Comparison of ENCODE assay signal across 19 cellular contexts in the genomic region with DNA sequence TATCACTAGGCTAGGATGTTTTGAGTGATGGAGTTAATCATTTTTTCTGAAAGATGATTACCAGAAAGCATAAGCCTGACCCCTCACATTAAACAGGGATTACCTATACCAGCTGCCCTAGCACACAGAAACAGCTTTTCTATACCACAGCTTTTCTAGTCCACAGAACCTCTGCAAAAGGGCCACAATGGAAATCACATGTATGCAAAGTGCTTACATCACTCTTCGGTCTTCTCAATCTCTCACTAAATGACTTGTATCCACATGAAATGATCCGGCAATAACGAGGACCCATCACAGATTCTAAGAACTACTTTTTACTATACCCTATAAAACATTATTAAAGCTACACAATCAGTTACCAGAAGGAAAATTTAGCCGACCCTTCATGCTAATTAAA. TPM values are rescaled to one million over a fixed set of nuclear protein-coding genes. Genes with fewer than 3 reads are reported as not detected.
DNase-seq lines count a peak whose midpoint lies in the region; ATAC-seq, FAIRE-seq and TF ChIP-seq lines count a peak whose summit lies in the region.
"Had no signal": no experiment of that assay in that cellular context is flagged by ENCODE, and none has a peak within 500 bp of the region (broad histone marks: within the 10 kb centered on the region; RNA-seq: fewer than 3 reads in every experiment).

No MANE protein-coding gene starts in this region.

- in situ Hi-C loops in GM13976 (cut with MboI; ENCODE audit: low sequenced_read_pairs, unreplicated experiment), result no loop called here

- peaks cover 17% of the 10 kb centered on the region for H3K36me3 Mint-ChIP-seq in activated naive CD4-positive, alpha-beta T cell treated with anti-CD3 and anti-CD28 coated beads, Interleukin-2, amount 50 U/mL, for 24 hours
- peaks cover 12% of the 10 kb centered on the region for H3K36me3 Mint-ChIP-seq in astrocyte (ENCODE audit: low read depth, unreplicated experiment)
- peaks cover 24% of the 10 kb centered on the region for H3K36me3 Mint-ChIP-seq in type B pancreatic cell

- H3K27ac ChIP-seq in astrocyte (ENCODE audit: low read depth, low read length), result no peak overlapping the region
- H3K27ac ChIP-seq: A549, GM23248 had no signal

- H3K4me1 Mint-ChIP-seq in activated naive CD4-positive, alpha-beta T cell treated with anti-CD3 and anti-CD28 coated beads, Interleukin-2, amount 50 U/mL, for 24 hours, result peaks cover 74% of the 10 kb centered on the region
- peaks cover 5% of the 10 kb centered on the region for H3K4me1 Mint-ChIP-seq in astrocyte (ENCODE audit: low read depth, unreplicated experiment)
- peaks cover 11% of the 10 kb centered on the region for H3K4me1 Mint-ChIP-seq in type B pancreatic cell (ENCODE audit: unreplicated experiment)

- peaks cover 47% of the 10 kb centered on the region for H4K20me1 ChIP-seq in Loucy (ENCODE audit: insufficient read depth, low read length, poor library complexity, severe bottlenecking)
- H4K20me1 ChIP-seq in astrocyte (ENCODE audit: insufficient read depth, low read length), result peaks cover 56% of the 10 kb centered on the region

- H3K4me3 ChIP-seq in Loucy (ENCODE audit: low read length, poor library complexity, severe bottlenecking), result peak overlapping the region; percentile 78
- no peak overlapping the region for H3K4me3 ChIP-seq in astrocyte (ENCODE audit: insufficient read depth, low read depth, low read length)
- H3K4me3 ChIP-seq: A549, GM23248 had no signal

- peaks cover 4% of the 10 kb centered on the region for H3K27me3 Mint-ChIP-seq in activated naive CD4-positive, alpha-beta T cell treated with anti-CD3 and anti-CD28 coated beads, Interleukin-2, amount 50 U/mL, for 24 hours
- peaks cover 14% of the 10 kb centered on the region for H3K27me3 Mint-ChIP-seq in astrocyte (ENCODE audit: low read depth, unreplicated experiment)
- H3K27me3 Mint-ChIP-seq in type B pancreatic cell, result peaks cover 12% of the 10 kb centered on the region

- H3F3A ChIP-seq in Loucy (ENCODE audit: low read depth), result no peaks in the 10 kb centered on the region

- H3K27me3 ChIP-seq in Loucy (ENCODE audit: insufficient read depth, low read length, poor library complexity, severe bottlenecking) (no peaks in the 10 kb centered on the region), astrocyte (ENCODE audit: insufficient read depth, low read length) (peaks cover 2% of the 10 kb centered on the region)

- peak overlapping the region; percentile 2 for H3K27ac Mint-ChIP-seq in activated naive CD4-positive, alpha-beta T cell treated with anti-CD3 and anti-CD28 coated beads, Interleukin-2, amount 50 U/mL, for 24 hours
- no peak overlapping the region for H3K27ac Mint-ChIP-seq in astrocyte (ENCODE audit: unreplicated experiment)
- no peak overlapping the region for H3K27ac Mint-ChIP-seq in type B pancreatic cell
- H3K27ac Mint-ChIP-seq: CD14-positive monocyte had no signal

- no peak for DNase-seq in activated naive CD4-positive, alpha-beta T cell treated with anti-CD3 and anti-CD28 coated beads, Interleukin-2, amount 50 U/mL, for 16 hours
- no peak for DNase-seq in astrocyte (ENCODE audit: low read depth)
- DNase-seq in type B pancreatic cell (ENCODE audit: extremely low spot score, unreplicated experiment), result no peak
- DNase-seq in cortex of kidney (lab: John Stamatoyannopoulos, UW), result no peak
- DNase-seq in GM13976 (ENCODE audit: low spot score), result no peak
- DNase-seq: DMS79 treated with DMSO at 0.1 percent for 48 hours, GDM1, GM23248, NCI-H146, NCI-H2107, NCI-H446, NCI-H748 treated with DMSO at 0.1 percent for 48 hours, SHP77 treated with DMSO at 0.1 percent for 48 hours had no signal

- no peak for ATAC-seq in GM21717 (IDR thresholded peaks at IDR 0.05; ENCODE audit: unreplicated experiment)
- ATAC-seq: A549 had no signal

- peak overlapping the region; percentile 27 for H3K4me3 Mint-ChIP-seq in activated naive CD4-positive, alpha-beta T cell treated with anti-CD3 and anti-CD28 coated beads, Interleukin-2, amount 50 U/mL, for 24 hours
- H3K4me3 Mint-ChIP-seq in astrocyte (ENCODE audit: unreplicated experiment) (peak overlapping the region; percentile 2), type B pancreatic cell (peak overlapping the region; percentile 6)
- H3K4me3 Mint-ChIP-seq: CD14-positive monocyte had no signal

- TF ChIP-seq CTCF in Loucy (conservative IDR thresholded peaks at IDR 0.05; ENCODE audit: low read length), result no peak
- TF ChIP-seq CTCF in astrocyte (IDR thresholded peaks at IDR 0.05; ENCODE audit: insufficient read depth, low read depth, low read length), result no peak
- TF ChIP-seq CTCF in type B pancreatic cell (conservative IDR thresholded peaks at IDR 0.05), result no peak
- TF ChIP-seq CTCF in GM13976 (IDR thresholded peaks at IDR 0.05; ENCODE audit: borderline replicate concordance, control extremely low read depth, extremely low read depth, insufficient read depth, missing control alignments), result no peak

- H3K9ac ChIP-seq in Loucy (ENCODE audit: low read depth, low read length, poor library complexity, severe bottlenecking), result peak overlapping the region; percentile 23
- no peak overlapping the region for H3K9ac ChIP-seq in astrocyte (ENCODE audit: low read length)
- H3K9ac ChIP-seq: GM23248 had no signal

- no peaks in the 10 kb centered on the region for H3K9me3 ChIP-seq in Loucy (ENCODE audit: insufficient read depth, low read depth, low read length)
- no peaks in the 10 kb centered on the region for H3K9me3 ChIP-seq in astrocyte (ENCODE audit: insufficient read depth, low read depth, low read length)
- H3K9me3 ChIP-seq: A549 had no signal

- peaks cover 69% of the 10 kb centered on the region for H3K79me2 ChIP-seq in Loucy (ENCODE audit: insufficient read depth, low read length)
- H3K79me2 ChIP-seq in astrocyte (ENCODE audit: insufficient read depth, low read length), result peaks cover 67% of the 10 kb centered on the region

- H3K9me2 ChIP-seq in Loucy (replicated peaks; ENCODE audit: low read depth, low read length), result no peaks in the 10 kb centered on the region

- peaks cover 42% of the 10 kb centered on the region for H3K4me1 ChIP-seq in Loucy (ENCODE audit: insufficient read depth, low read length, poor library complexity, severe bottlenecking)
- peaks cover 4% of the 10 kb centered on the region for H3K4me1 ChIP-seq in astrocyte (ENCODE audit: insufficient read depth, low read length)

- H2AFZ ChIP-seq in Loucy (ENCODE audit: low read length) (no peak overlapping the region), astrocyte (ENCODE audit: low read depth, low read length) (no peak overlapping the region)
- H2AFZ ChIP-seq: GM23248 had no signal

- H3K4me2 ChIP-seq in Loucy (ENCODE audit: low read depth, low read length, poor library complexity, severe bottlenecking) (peak overlapping the region; percentile 93), astrocyte (ENCODE audit: low read length) (no peak overlapping the region)

- H3K9me3 Mint-ChIP-seq in activated naive CD4-positive, alpha-beta T cell treated with anti-CD3 and anti-CD28 coated beads, Interleukin-2, amount 50 U/mL, for 24 hours, result no peaks in the 10 kb centered on the region
- no peaks in the 10 kb centered on the region for H3K9me3 Mint-ChIP-seq in astrocyte (ENCODE audit: unreplicated experiment)
- H3K9me3 Mint-ChIP-seq in type B pancreatic cell, result no peaks in the 10 kb centered on the region

- FAIRE-seq in astrocyte (lab: Jason Lieb, UNC), result no peak
- FAIRE-seq: A549, HTR-8/SVneo had no signal

- H3K36me3 ChIP-seq in Loucy (ENCODE audit: insufficient read depth, low read length) (peaks cover 28% of the 10 kb centered on the region), astrocyte (ENCODE audit: insufficient read depth, low read length) (peaks cover 44% of the 10 kb centered on the region)

RNA-seq across cellular contexts. Expression of gene CSNK2A2, which starts 2.6 kb away (rescaled TPM):
- total RNA-seq in astrocyte (87.7 and 96.2 TPM in 2 replicates), type B pancreatic cell (ENCODE audit: low replicate concordance) (67.1 and 79.4 TPM in 2 replicates)
